ENCODE assay signal across 1 cellular context in the genomic region with DNA sequence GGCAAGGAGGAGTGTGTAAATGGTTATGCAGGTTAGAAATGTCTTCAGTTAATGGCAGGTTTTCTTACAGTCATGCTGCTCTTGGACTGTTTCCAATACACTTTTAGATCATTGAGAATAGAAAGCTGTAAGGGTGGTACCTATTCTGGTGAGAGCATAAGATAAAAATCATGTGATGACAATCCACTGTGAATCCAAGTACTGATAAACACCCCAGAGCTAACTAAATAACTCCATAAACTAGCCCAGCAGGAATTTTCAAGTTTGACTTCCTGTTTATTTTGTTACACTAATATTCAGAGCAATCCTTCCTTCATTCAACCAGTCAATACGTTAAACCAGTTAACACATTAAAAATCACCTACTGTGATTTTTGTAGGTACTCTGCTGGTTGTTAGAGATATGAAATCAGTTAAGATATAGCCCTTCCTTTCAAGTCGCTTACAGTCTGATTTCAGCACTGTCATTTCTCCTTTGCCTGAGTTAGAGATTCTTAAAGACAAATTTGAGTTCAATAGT.
TF ChIP-seq lines count a peak whose summit lies in the region.

No MANE protein-coding gene starts in this region.

TF ChIP-seq in GM23338, 12 proteins besides CTCF, POLR2A, EP300 and RAD21 (continued from another document):
- TF ChIP-seq, protein P1, sequence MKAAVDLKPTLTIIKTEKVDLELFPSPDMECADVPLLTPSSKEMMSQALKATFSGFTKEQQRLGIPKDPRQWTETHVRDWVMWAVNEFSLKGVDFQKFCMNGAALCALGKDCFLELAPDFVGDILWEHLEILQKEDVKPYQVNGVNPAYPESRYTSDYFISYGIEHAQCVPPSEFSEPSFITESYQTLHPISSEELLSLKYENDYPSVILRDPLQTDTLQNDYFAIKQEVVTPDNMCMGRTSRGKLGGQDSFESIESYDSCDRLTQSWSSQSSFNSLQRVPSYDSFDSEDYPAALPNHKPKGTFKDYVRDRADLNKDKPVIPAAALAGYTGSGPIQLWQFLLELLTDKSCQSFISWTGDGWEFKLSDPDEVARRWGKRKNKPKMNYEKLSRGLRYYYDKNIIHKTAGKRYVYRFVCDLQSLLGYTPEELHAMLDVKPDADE (IDR thresholded peaks at IDR 0.05): no peak
